ENCODE assay signal across 17 cellular contexts in genomic region chr4:13378973-13379759, GRCh38.
A peak's percentile ranks its signal among the peaks of the same experiment; 100 is the strongest.
DNase-seq lines count a peak whose midpoint lies in the region; ATAC-seq and TF ChIP-seq lines count a peak whose summit lies in the region.
"Had no signal": no experiment of that assay in that cellular context is flagged by ENCODE, and none has a peak within 500 bp of the region (broad histone marks: within the 10 kb centered on the region; RNA-seq: fewer than 3 reads in every experiment).

No MANE protein-coding gene starts in this region.

- ATAC-seq in GM19395 (IDR thresholded peaks at IDR 0.05; ENCODE audit: unreplicated experiment) (peak; percentile 94), HG02678 (IDR thresholded peaks at IDR 0.05; ENCODE audit: unreplicated experiment) (peak; percentile 84), HG03457 (IDR thresholded peaks at IDR 0.05; ENCODE audit: unreplicated experiment) (peak; percentile 61), T-cell (replicated peaks in 1 of 4) (no peak)
- ATAC-seq: body of pancreas; effector memory CD8-positive, alpha-beta T cell had no signal

- H3K4me1 Mint-ChIP-seq in T-cell, result no peaks in the 10 kb centered on the region

- H3K27ac Mint-ChIP-seq in T-cell, result no peak overlapping the region
- H3K27ac Mint-ChIP-seq: effector memory CD8-positive, alpha-beta T cell had no signal

- CTCF ChIA-PET in T-cell (lab: Charles Lee), result interaction anchor here in 1 of 2 donors (0.7 kb wide), 1 partner anchor 181 kb away, joined by 13 read pairs; no protein-coding TSS in a partner anchor

- H3K4me3 ChIP-seq in GM12865 (ENCODE audit: low read depth, low read length), result no peak overlapping the region
- H3K4me3 ChIP-seq: body of pancreas, vagina had no signal

- peaks cover 19% of the 10 kb centered on the region for H3K36me3 Mint-ChIP-seq in T-cell

- TF ChIP-seq CTCF in GM12865 (IDR thresholded peaks at IDR 0.05; ENCODE audit: insufficient read depth, low read depth, low read length, missing control alignments), result no peak

- H3K9me3 Mint-ChIP-seq in T-cell, result no peaks in the 10 kb centered on the region
- H3K9me3 Mint-ChIP-seq: effector memory CD8-positive, alpha-beta T cell had no signal

- no peaks in the 10 kb centered on the region for H3K27me3 Mint-ChIP-seq in T-cell
- H3K27me3 Mint-ChIP-seq: effector memory CD8-positive, alpha-beta T cell had no signal

- POLR2A ChIA-PET in T-cell (lab: Charles Lee), result no interaction called here

- DNase-seq in GM12865 (ENCODE audit: low read depth), result peak; percentile 24
- no peak for DNase-seq in T-cell
- DNase-seq in OCI-M2 (lab: John Stamatoyannopoulos, UW; ENCODE audit: unreplicated experiment), result no peak
- no peak for DNase-seq in NCI-H2171 treated with DMSO at 0.1 percent for 48 hours (lab: John Stamatoyannopoulos, UW)
- no peak for DNase-seq in NCI-H2196 treated with DMSO at 0.1 percent for 48 hours (lab: John Stamatoyannopoulos, UW; ENCODE audit: unreplicated experiment)
- DNase-seq: activated CD4-positive, alpha-beta T cell treated with anti-CD3 and anti-CD28 coated beads, Interleukin-2, amount 50 U/mL, for 4 hours; activated gamma-delta T cell treated with Interleukin-2 at 50 U/mL for 16 hours; body of pancreas; Calu3; effector memory CD8-positive, alpha-beta T cell; H7; NCI-H524; stimulated activated CD4-positive, alpha-beta T cell treated with anti-CD3 and anti-CD28 coated beads, Interleukin-15, amount 100 ng/mL, for 24 hours had no signal

- H3K4me3 Mint-ChIP-seq in T-cell, result no peak overlapping the region
- H3K4me3 Mint-ChIP-seq: effector memory CD8-positive, alpha-beta T cell had no signal

Comparison
In these comparisons a context has a peak if more than half of its experiments do, and no peak if none do; other contexts are left out.
1. ATAC-seq: peak in GM19395 (single experiment), HG02678 (single experiment) and HG03457 (single experiment); none in T-cell (0 of 4).